In the genomic region with DNA sequence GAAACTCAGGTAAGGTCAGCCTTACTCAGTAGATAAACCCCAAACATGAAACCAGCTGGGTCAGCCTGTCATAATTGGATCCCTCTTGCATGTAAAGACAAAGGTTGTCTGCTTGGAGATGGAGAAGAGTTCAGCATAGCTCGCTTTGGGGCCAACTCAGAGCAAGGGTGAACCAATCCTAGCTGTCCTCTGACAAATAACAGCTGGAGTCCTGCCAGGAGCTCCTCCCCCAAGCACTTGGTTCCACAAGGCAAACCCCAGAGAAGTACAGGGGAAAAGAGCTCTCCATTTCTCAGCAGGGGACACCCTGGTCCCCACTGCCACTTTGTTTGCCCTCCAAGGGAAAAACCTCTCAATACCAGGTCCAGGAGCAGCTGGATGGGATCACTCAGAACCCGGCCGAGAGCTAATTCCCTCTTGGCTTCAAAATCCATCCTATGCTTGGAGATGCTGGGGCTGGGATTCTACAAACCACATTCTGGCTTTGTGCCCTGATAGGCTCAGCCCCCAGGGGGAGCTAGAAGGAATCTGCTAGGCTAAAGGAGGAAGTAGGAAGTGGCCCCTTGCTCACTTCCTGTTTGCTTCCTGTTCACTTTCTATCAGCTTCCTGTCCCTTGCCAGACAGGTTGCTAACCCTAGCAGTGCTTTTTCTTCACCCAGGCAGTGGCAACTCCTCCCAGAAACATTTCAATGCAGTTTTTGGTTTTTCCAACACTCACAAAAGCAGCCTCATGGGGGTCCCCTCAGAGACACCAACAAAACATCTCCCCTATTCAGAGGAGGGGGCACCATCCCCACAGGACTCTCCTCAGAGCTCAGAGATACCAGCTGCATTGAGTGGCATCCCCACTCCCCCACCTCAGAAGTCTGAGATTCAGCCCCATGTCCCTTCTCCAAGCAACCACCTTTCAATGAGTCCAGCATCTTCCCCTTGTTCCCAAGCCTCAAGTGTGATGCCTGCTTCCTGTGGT, we compare ENCODE assay signal across 8 cellular contexts. TPM values are rescaled to one million over a fixed set of nuclear protein-coding genes. Genes with fewer than 3 reads are reported as not detected.
DNase-seq lines count a peak whose midpoint lies in the region; ATAC-seq and TF ChIP-seq lines count a peak whose summit lies in the region.

No MANE protein-coding gene starts in this region.

- no peak overlapping the region for H3K27ac ChIP-seq in A673 (ENCODE audit: low read depth, low read length, poor library complexity, severe bottlenecking)
- H3K27ac ChIP-seq in angular gyrus (ENCODE audit: low read depth, low read length) = peak overlapping the region; percentile 32

- no peak overlapping the region for H3K4me3 ChIP-seq in A673 (ENCODE audit: low read depth, low read length, poor library complexity, severe bottlenecking)

- peak; percentile 42; the same call in 1 of the 2 replicates for TF ChIP-seq CTCF in A673 (conservative IDR thresholded peaks at IDR 0.05; ENCODE audit: low read depth, low read length)
- TF ChIP-seq CTCF in GM12873 (IDR thresholded peaks at IDR 0.05; ENCODE audit: insufficient read depth, low read depth, low read length, missing control alignments) = peak; percentile 52

- H3K4me1 ChIP-seq in A673 (ENCODE audit: insufficient read depth, low read length, poor library complexity, severe bottlenecking) = no peaks in the 10 kb centered on the region

- no peaks in the 10 kb centered on the region for H3K27me3 ChIP-seq in A673 (replicated peaks; ENCODE audit: insufficient read depth, low read depth, low read length, poor library complexity)

- DNase-seq in A673 (ENCODE audit: low spot score) (peak; percentile 69), NOMO-1 treated with DMSO at 0.1 percent for 48 hours (lab: John Stamatoyannopoulos, UW; ENCODE audit: unreplicated experiment) (peak; percentile 45), iPS DF 19.7 (ENCODE audit: low read depth, low spot score) (peak; percentile 33)
- DNase-seq in stimulated activated CD4-positive, alpha-beta T cell treated with anti-CD3 and anti-CD28 coated beads, Interleukin-4, amount 100 ng/mL, for 1 hour = peak; percentile 10

- intact Hi-C loops in A673 (cut with micrococcal nuclease; ENCODE audit: unreplicated experiment) = no loop called here

- no peaks in the 10 kb centered on the region for H3K36me3 ChIP-seq in A673 (ENCODE audit: insufficient read depth, low read length, poor library complexity, severe bottlenecking)

- BruUV-seq in A673 (replicated peaks; lab: Mats Ljungman, UMichigan) = no TSS peak

- POLR2A ChIA-PET in A673 (lab: Charles Lee; ENCODE audit: low non-redundant PET) = no interaction called here

- CTCF ChIA-PET in A673 (lab: Charles Lee) = interaction anchor here (0.9 kb wide), 1 partner anchor 66 kb away, joined by 6 read pairs; no protein-coding TSS in a partner anchor

- ATAC-seq in HG03045 (IDR thresholded peaks at IDR 0.05; ENCODE audit: unreplicated experiment) (no peak), HG02884 (IDR thresholded peaks at IDR 0.05; ENCODE audit: unreplicated experiment) (no peak)

- no peaks in the 10 kb centered on the region for H3K9me3 ChIP-seq in A673 (ENCODE audit: low read depth, low read length, poor library complexity, severe bottlenecking)

RNA-seq across cellular contexts. Expression of gene CDRT4, which starts 30.7 kb away (rescaled TPM):
- total RNA-seq in A673 (2021) = 0.62 and 1.3 TPM in 2 replicates

Comparison
In these comparisons a context has a peak if more than half of its experiments do, and no peak if none do; other contexts are left out.
1. DNase-seq: peak in every context shown above with its lines; median percentile 69 in A673; 45 in NOMO-1 treated with DMSO at 0.1 percent for 48 hours; 33 in iPS DF 19.7; 10 in stimulated activated CD4-positive, alpha-beta T cell treated with anti-CD3 and anti-CD28 coated beads, Interleukin-4, amount 100 ng/mL, for 1 hour.